20 cellular contexts compared by ENCODE assay signal in genomic region chr22:50174382-50175190, GRCh38. TPM values are rescaled to one million over a fixed set of nuclear protein-coding genes. Genes with fewer than 3 reads are reported as not detected.
"Had no signal": no experiment of that assay in that cellular context is flagged by ENCODE, and none has a peak within 500 bp of the region (broad histone marks: within the 10 kb centered on the region; RNA-seq: fewer than 3 reads in every experiment).

No MANE protein-coding gene starts in this region.

- H3K36me3 ChIP-seq: ascending aorta, esophagus muscularis mucosa, gastroesophageal sphincter, heart left ventricle, left lung, suprapubic skin, vagina had no signal

- ATAC-seq: activated CD8-positive, alpha-beta T cell treated with anti-CD3 and anti-CD28 coated beads for 36 hours; gastroesophageal sphincter; heart left ventricle; left lung; naive thymus-derived CD4-positive, alpha-beta T cell had no signal

- H3K9ac ChIP-seq: parathyroid adenoma had no signal

- H3K4me1 ChIP-seq: parathyroid adenoma had no signal

- H3K4me3 ChIP-seq: ascending aorta, esophagus muscularis mucosa, gastroesophageal sphincter, heart left ventricle, left lung, suprapubic skin, vagina had no signal

- H2AFZ ChIP-seq: parathyroid adenoma had no signal

- H3K27ac ChIP-seq: ascending aorta, esophagus muscularis mucosa, gastroesophageal sphincter, heart left ventricle, left lung, neutrophil, parathyroid adenoma, suprapubic skin, vagina had no signal

- H3K79me2 ChIP-seq: parathyroid adenoma had no signal

- FAIRE-seq: endothelial cell of umbilical vein had no signal

- H3K27me3 ChIP-seq: ascending aorta, vagina had no signal

- H3K9me3 ChIP-seq: ascending aorta, esophagus muscularis mucosa, gastroesophageal sphincter, heart left ventricle, left lung, neutrophil, suprapubic skin, vagina had no signal

- DNase-seq: activated B cell treated with CpG ODN at 0.5 μM for 24 hours; activated CD4-positive, alpha-beta T cell treated with anti-CD3 and anti-CD28 coated beads, Interleukin-2, amount 10 ng/mL, durations not matched to agents 24 days and 14 days; activated CD8-positive, alpha-beta T cell treated with anti-CD3 and anti-CD28 coated beads for 36 hours; activated naive CD4-positive, alpha-beta T cell treated with anti-CD3 and anti-CD28 coated beads, Interleukin-2, amount 10 ng/mL, durations not matched to agents 7 days and 5 days; activated T-cell treated with anti-CD3 and anti-CD28 coated beads, Interleukin-2, amount 50 U/mL, for 1 hour; effector CD8-positive, alpha-beta T cell; mesenchymal stem cell; stimulated activated CD4-positive, alpha-beta T cell treated with anti-CD3 and anti-CD28 coated beads, Interleukin-2, amount 100 ng/mL, for 24 hours; trophoblast cell had no signal

RNA-seq across cellular contexts. Expression of gene PANX2, which starts 4.1 kb away (rescaled TPM):
- polyA plus RNA-seq: naive thymus-derived CD4-positive, alpha-beta T cell had no signal
